ENCODE assay signal across 28 cellular contexts in genomic region chr11:113979427-113979826, GRCh38. TPM values are rescaled to one million over a fixed set of nuclear protein-coding genes. Genes with fewer than 3 reads are reported as not detected.
"Had no signal": no experiment of that assay in that cellular context is flagged by ENCODE, and none has a peak within 500 bp of the region (broad histone marks: within the 10 kb centered on the region; RNA-seq: fewer than 3 reads in every experiment).

No MANE protein-coding gene starts in this region.

- ATAC-seq: activated T-helper 17 cell treated with anti-CD3 and anti-CD28 coated beads, Interleukin-2, amount 50 U/mL, for 72 hours; PC-3; T-helper 17 cell; WTC11 had no signal

- DNase-seq: activated CD4-positive, alpha-beta T cell treated with anti-CD3 and anti-CD28 coated beads for 1 hour; activated CD4-positive, alpha-beta T cell treated with anti-CD3 and anti-CD28 coated beads, Interleukin-2, amount 10 ng/mL, durations not matched to agents 24 days and 14 days; activated CD4-positive, alpha-beta T cell treated with anti-CD3 and anti-CD28 coated beads, Interleukin-2, amount 50 U/mL, for 48 hours; activated gamma-delta T cell; activated naive CD4-positive, alpha-beta T cell treated with anti-CD3 and anti-CD28 coated beads for 36 hours; activated T-cell treated with anti-CD3 and anti-CD28 coated beads for 4 hours; activated T-cell treated with anti-CD3 and anti-CD28 coated beads, Interleukin-2, amount 50 U/mL, for 48 hours; amygdala; MG63; MV-4-11; NCI-H1105 treated with DMSO at 0.1 percent for 48 hours; NCI-H146; NCI-H187 treated with DMSO at 0.1 percent for 48 hours; NCI-H2107; NCI-H2171 treated with DMSO at 0.1 percent for 48 hours; NCI-H226; NCI-H510A; NCI-H526 treated with DMSO at 0.1 percent for 48 hours; NCI-H82; PC-3; SHP77 treated with DMSO at 0.1 percent for 48 hours; T-helper 17 cell; T-helper 9 cell had no signal

- H3K4me2 ChIP-seq: KMS-11 had no signal

- H3K4me3 ChIP-seq: MG63 had no signal

- H3K9ac ChIP-seq: KMS-11 had no signal

- H3K36me3 ChIP-seq: MG63 had no signal

- H3K9me3 ChIP-seq: MG63 had no signal

- H3K27ac ChIP-seq: KMS-11 had no signal

RNA-seq across cellular contexts. Expression of gene HTR3A, which starts 4.5 kb away (rescaled TPM):
- total RNA-seq: activated CD4-positive, alpha-beta T cell treated with anti-CD3 and anti-CD28 coated beads, Interleukin-2, amount 10 ng/mL, durations not matched to agents 24 days and 14 days; activated naive CD4-positive, alpha-beta T cell treated with anti-CD3 and anti-CD28 coated beads for 36 hours; activated T-helper 17 cell treated with anti-CD3 and anti-CD28 coated beads, Interleukin-2, amount 50 U/mL, for 72 hours; astrocyte; PC-3; SK-MEL-5; T-helper 17 cell had no signal
